8 cellular contexts compared by ENCODE assay signal in the genomic region with DNA sequence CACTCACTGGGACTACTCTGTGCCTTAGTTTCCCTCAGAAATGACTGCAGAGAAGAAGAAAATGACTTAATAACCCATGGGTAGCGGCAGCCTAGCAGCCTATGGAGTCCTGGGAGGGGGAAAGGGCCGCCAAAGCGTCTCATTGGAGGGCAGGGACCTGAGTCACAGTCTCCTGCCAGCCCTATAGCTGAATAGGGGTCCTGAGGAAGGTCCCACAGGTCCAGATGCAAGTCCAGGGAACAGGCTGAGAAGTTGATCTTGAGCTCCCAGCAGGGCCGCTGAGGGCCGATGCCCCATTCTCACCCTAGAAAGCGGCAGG. TPM values are rescaled to one million over a fixed set of nuclear protein-coding genes. Genes with fewer than 3 reads are reported as not detected.
DNase-seq lines count a peak whose midpoint lies in the region; ATAC-seq, FAIRE-seq and TF ChIP-seq lines count a peak whose summit lies in the region.

No MANE protein-coding gene starts in this region.

- ATAC-seq in naive B cell (ENCODE audit: low read depth in 2 of 2) = no peak
- ATAC-seq in HG03442 (IDR thresholded peaks at IDR 0.05; ENCODE audit: unreplicated experiment) = no peak
- ATAC-seq in GM19328 (IDR thresholded peaks at IDR 0.05; ENCODE audit: unreplicated experiment) = no peak

- H3K4me3 ChIP-seq in AG04449 (ENCODE audit: low read depth, low read length) = peak overlapping the region; percentile 84
- peak overlapping the region; percentile 91 for H3K4me3 ChIP-seq in Loucy (ENCODE audit: low read length, poor library complexity, severe bottlenecking)

- no peak for FAIRE-seq in GM12892 (lab: Jason Lieb, UNC)

- peak overlapping the region; percentile 98 for H3K4me2 ChIP-seq in Loucy (ENCODE audit: low read depth, low read length, poor library complexity, severe bottlenecking)

- no peak for DNase-seq in AG04449 (ENCODE audit: low read depth, low spot score)
- peak; percentile 59 for DNase-seq in cerebellar cortex (ENCODE audit: low spot score)
- no peak for DNase-seq in naive B cell
- DNase-seq in Kasumi-1 (lab: John Stamatoyannopoulos, UW) = no peak
- DNase-seq in GM12892 (ENCODE audit: insufficient read length) = no peak

- H3K27me3 ChIP-seq in Loucy (ENCODE audit: insufficient read depth, low read length, poor library complexity, severe bottlenecking) = no peaks in the 10 kb centered on the region

- POLR2A ChIA-PET in AG04449 (lab: Yijun Ruan, JAX) = interaction anchor here (0.8 to 3.4 kb wide), 5 partner anchors 10 to 28 kb away, joined by 3 to 13 read pairs (median 3); no protein-coding TSS in a partner anchor

- no peaks in the 10 kb centered on the region for H3K36me3 Mint-ChIP-seq in naive B cell

- no peak for TF ChIP-seq CTCF in AG04449 (IDR thresholded peaks at IDR 0.05; ENCODE audit: insufficient read depth, low read length, missing control alignments)
- no peak for TF ChIP-seq CTCF in Loucy (conservative IDR thresholded peaks at IDR 0.05; ENCODE audit: low read length)

- peak overlapping the region; percentile 78 to 99 (median 92) for H3K27ac Mint-ChIP-seq in naive B cell

- no peak for TF ChIP-seq POLR2A in GM12892 (IDR thresholded peaks at IDR 0.05; ENCODE audit: low read depth, low read length)

- no peak overlapping the region for H2AFZ ChIP-seq in Loucy (ENCODE audit: low read length)

- H3K9me3 ChIP-seq in Loucy (ENCODE audit: insufficient read depth, low read depth, low read length) = no peaks in the 10 kb centered on the region

- no peaks in the 10 kb centered on the region for H3K27me3 Mint-ChIP-seq in naive B cell

- H3K9me3 Mint-ChIP-seq in naive B cell = no peaks in the 10 kb centered on the region

- H4K20me1 ChIP-seq in Loucy (ENCODE audit: insufficient read depth, low read length, poor library complexity, severe bottlenecking) = peaks cover 34% of the 10 kb centered on the region

- no peaks in the 10 kb centered on the region for H3K9me2 ChIP-seq in Loucy (replicated peaks; ENCODE audit: low read depth, low read length)

- peaks cover 64 to 73% (median 72%) of the 10 kb centered on the region in 3 donors for H3K4me1 Mint-ChIP-seq in naive B cell

- peaks cover 58% of the 10 kb centered on the region for H3K4me1 ChIP-seq in Loucy (ENCODE audit: insufficient read depth, low read length, poor library complexity, severe bottlenecking)

- no peaks in the 10 kb centered on the region for H3K36me3 ChIP-seq in Loucy (ENCODE audit: insufficient read depth, low read length)

- CTCF ChIA-PET in AG04449 (lab: Yijun Ruan, JAX) = interaction anchor here (1.0 to 39.4 kb wide), 9 partner anchors 11 to 371 kb away, joined by 3 to 751 read pairs (median 4); no protein-coding TSS in a partner anchor

- peaks cover 74% of the 10 kb centered on the region for H3K79me2 ChIP-seq in Loucy (ENCODE audit: insufficient read depth, low read length)

- H3F3A ChIP-seq in Loucy (ENCODE audit: low read depth) = peaks cover 5% of the 10 kb centered on the region; the same call in 1 of the 2 replicates

- H3K9ac ChIP-seq in Loucy (ENCODE audit: low read depth, low read length, poor library complexity, severe bottlenecking) = peak overlapping the region; percentile 89

- peak overlapping the region; percentile 83 to 97 (median 93) for H3K4me3 Mint-ChIP-seq in naive B cell

RNA-seq across cellular contexts. Expression of a gene that starts 1.4 kb away (rescaled TPM):
- 10 to 100 TPM in 1 of 6 donors, 1 to 10 TPM in 5; 4.5 to 17.1 (median 7.0) TPM for polyA plus RNA-seq in naive B cell (ENCODE audit: low read depth in 6 of 6)
- polyA plus RNA-seq in GM12892 (2012; ENCODE audit: missing spikeins) = 29.1 TPM

RNA-seq across cellular contexts. Expression of a gene that starts 45.3 kb away (rescaled TPM):
- polyA plus RNA-seq in naive B cell (ENCODE audit: low read depth in 6 of 6) = 10 to 100 TPM; 12.2 to 18.3 (median 13.9) TPM
- 2.1 TPM for polyA plus RNA-seq in GM12892 (2012; ENCODE audit: missing spikeins)

RNA-seq across cellular contexts. Expression of a gene that starts 59.7 kb away (rescaled TPM):
- 1 to 10 TPM in 2 of 6 donors, under 1 TPM in 3, not detected in 1; 0.39 to 2.6 (median 0.52) TPM for polyA plus RNA-seq in naive B cell (ENCODE audit: low read depth in 6 of 6)
- 0.59 TPM for polyA plus RNA-seq in GM12892 (2012; ENCODE audit: missing spikeins)
